In genomic region chr10:127353544-127353943, GRCh38 we compare ENCODE assay signal across 18 cellular contexts.
DNase-seq lines count a peak whose midpoint lies in the region; ATAC-seq and TF ChIP-seq lines count a peak whose summit lies in the region.
"Had no signal": no experiment of that assay in that cellular context is flagged by ENCODE, and none has a peak within 500 bp of the region (broad histone marks: within the 10 kb centered on the region; RNA-seq: fewer than 3 reads in every experiment).

No MANE protein-coding gene starts in this region.

- H3K4me1 Mint-ChIP-seq in immature natural killer cell: peaks cover 0 to 9% of the 10 kb centered on the region in 2 donors
- H3K4me1 Mint-ChIP-seq: CD8-positive, alpha-beta memory T cell had no signal

- no peak for TF ChIP-seq CTCF in PC-9 (conservative IDR thresholded peaks at IDR 0.05)

- CTCF ChIA-PET in PC-9 (lab: Charles Lee): no interaction called here

- H3K4me3 ChIP-seq in PC-9: no peak overlapping the region
- H3K4me3 ChIP-seq: SJSA1 had no signal

- BruUV-seq in PC-9 (replicated peaks; lab: Mats Ljungman, UMichigan): no TSS peak

- ATAC-seq in HG03432 (IDR thresholded peaks at IDR 0.05; ENCODE audit: unreplicated experiment): peak; percentile 57
- ATAC-seq: PC-3 had no signal

- no peaks in the 10 kb centered on the region for H3K9me3 ChIP-seq in PC-9 (ENCODE audit: insufficient read depth, low read depth)
- H3K9me3 ChIP-seq: SJSA1 had no signal

- H3K27me3 ChIP-seq in PC-9 (ENCODE audit: insufficient read depth, low read depth): no peaks in the 10 kb centered on the region
- H3K27me3 ChIP-seq: SJSA1 had no signal

- H3K4me1 ChIP-seq in PC-9 (replicated peaks; ENCODE audit: insufficient read depth): no peaks in the 10 kb centered on the region

- no peak overlapping the region for H3K4me2 ChIP-seq in PC-9

- H3K9me2 ChIP-seq in PC-9 (ENCODE audit: insufficient read depth): no peaks in the 10 kb centered on the region

- H3K27ac Mint-ChIP-seq in immature natural killer cell: no peak overlapping the region
- H3K27ac Mint-ChIP-seq: CD8-positive, alpha-beta memory T cell had no signal

- no peaks in the 10 kb centered on the region for H3K36me3 ChIP-seq in PC-9 (ENCODE audit: low read depth)

- no peaks in the 10 kb centered on the region for H3K79me2 ChIP-seq in PC-9 (ENCODE audit: low read depth)

- no peaks in the 10 kb centered on the region for H4K20me1 ChIP-seq in PC-9 (ENCODE audit: insufficient read depth)

- DNase-seq in NCI-H1436 (lab: John Stamatoyannopoulos, UW): peak; percentile 25
- no peak for DNase-seq in NCI-H1436 treated with DMSO at 0.1 percent for 48 hours (lab: John Stamatoyannopoulos, UW)
- DNase-seq in NCI-H82 treated with DMSO at 0.1 percent for 48 hours (lab: John Stamatoyannopoulos, UW; ENCODE audit: unreplicated experiment): peak; percentile 31
- peak; percentile 50 for DNase-seq in myocyte (ENCODE audit: low read depth)
- no peak for DNase-seq in immature natural killer cell
- DNase-seq in SHP77 treated with DMSO at 0.1 percent for 48 hours (lab: John Stamatoyannopoulos, UW): no peak
- DNase-seq in PC-9: no peak
- DNase-seq: CD8-positive, alpha-beta memory T cell; EL; GOT3; IMR-90; NCI-H1105; NCI-H2029; NCI-H526 treated with DMSO at 0.1 percent for 48 hours; PC-3; T-helper 2 cell had no signal

- H3K4me3 Mint-ChIP-seq in immature natural killer cell: no peak overlapping the region
- H3K4me3 Mint-ChIP-seq: CD8-positive, alpha-beta memory T cell had no signal

- H3F3A ChIP-seq in PC-9 (ENCODE audit: insufficient read depth, low read depth): no peaks in the 10 kb centered on the region

- no peaks in the 10 kb centered on the region for H3K9me3 Mint-ChIP-seq in immature natural killer cell
- H3K9me3 Mint-ChIP-seq: CD8-positive, alpha-beta memory T cell had no signal

- H3K27me3 Mint-ChIP-seq in immature natural killer cell (ENCODE audit: low read depth in 3 of 3): peaks cover 0 to 2% (median 0%) of the 10 kb centered on the region in 3 donors

- no peak overlapping the region for H3K27ac ChIP-seq in PC-9
- H3K27ac ChIP-seq: SJSA1 had no signal

- H2AFZ ChIP-seq in PC-9: no peak overlapping the region

- intact Hi-C loops in PC-9 (cut with micrococcal nuclease; ENCODE audit: unreplicated experiment): no loop called here

- H3K36me3 Mint-ChIP-seq in immature natural killer cell: no peaks in the 10 kb centered on the region
- H3K36me3 Mint-ChIP-seq: CD8-positive, alpha-beta memory T cell had no signal

- POLR2A ChIA-PET in PC-9 (lab: Charles Lee; ENCODE audit: unreplicated experiment): no interaction called here

Comparison
In these comparisons a context has a peak if more than half of its experiments do, and no peak if none do; other contexts are left out.
1. DNase-seq: peak in NCI-H1436 (single experiment), NCI-H82 treated with DMSO at 0.1 percent for 48 hours (single experiment) and myocyte (single experiment); none in NCI-H1436 treated with DMSO at 0.1 percent for 48 hours (single experiment), immature natural killer cell (0 of 3), SHP77 treated with DMSO at 0.1 percent for 48 hours (single experiment) and PC-9 (0 of 2).